Comparison of ENCODE assay signal across 17 cellular contexts in genomic region chr5:146732966-146733365, GRCh38.
"Had no signal": no experiment of that assay in that cellular context is flagged by ENCODE, and none has a peak within 500 bp of the region (broad histone marks: within the 10 kb centered on the region; RNA-seq: fewer than 3 reads in every experiment).

No MANE protein-coding gene starts in this region.

- H2AFZ ChIP-seq: parathyroid adenoma had no signal

- H3K79me2 ChIP-seq: parathyroid adenoma had no signal

- H3K36me3 Mint-ChIP-seq: stimulated activated memory B cell treated with anti-CD40 and anti-IgM and Interleukin-4, amounts not matched to agents 10 μg/mL and 1 μg/mL and 100 μg/mL, for 72 hours had no signal

- ATAC-seq: heart right ventricle; naive thymus-derived CD8-positive, alpha-beta T cell; sciatic nerve; stimulated activated memory B cell treated with anti-CD40 and anti-IgM and Interleukin-4, amounts not matched to agents 10 μg/mL and 1 μg/mL and 100 μg/mL, for 72 hours; upper lobe of right lung had no signal

- H3K9me3 ChIP-seq: upper lobe of right lung had no signal

- H3K36me3 ChIP-seq: heart right ventricle, left ventricle myocardium inferior, upper lobe of right lung had no signal

- H3K27ac Mint-ChIP-seq: memory B cell; naive thymus-derived CD8-positive, alpha-beta T cell; stimulated activated memory B cell treated with anti-CD40 and anti-IgM and Interleukin-4, amounts not matched to agents 10 μg/mL and 1 μg/mL and 100 μg/mL, for 72 hours; T-helper 1 cell treated with Interleukin-12 subunit alpha and Interleukin-12 subunit beta and Interleukin-4 antibody, amounts not matched to agents 30 μg/mL and 1 μg/mL, for 36 hours had no signal

- H3K4me1 Mint-ChIP-seq: endodermal cell; memory B cell; naive thymus-derived CD8-positive, alpha-beta T cell; stimulated activated memory B cell treated with anti-CD40 and anti-IgM and Interleukin-4, amounts not matched to agents 10 μg/mL and 1 μg/mL and 100 μg/mL, for 72 hours had no signal

- H3K4me3 Mint-ChIP-seq: endodermal cell; memory B cell; naive thymus-derived CD8-positive, alpha-beta T cell; stimulated activated memory B cell treated with anti-CD40 and anti-IgM and Interleukin-4, amounts not matched to agents 10 μg/mL and 1 μg/mL and 100 μg/mL, for 72 hours; T-helper 1 cell treated with Interleukin-12 subunit alpha and Interleukin-12 subunit beta and Interleukin-4 antibody, amounts not matched to agents 30 μg/mL and 1 μg/mL, for 36 hours had no signal

- H3K4me1 ChIP-seq: heart right ventricle, left ventricle myocardium inferior, upper lobe of right lung had no signal

- H3K4me3 ChIP-seq: heart right ventricle, left ventricle myocardium inferior, smooth muscle cell, upper lobe of right lung had no signal

- H3K27me3 Mint-ChIP-seq: memory B cell; naive thymus-derived CD8-positive, alpha-beta T cell; stimulated activated memory B cell treated with anti-CD40 and anti-IgM and Interleukin-4, amounts not matched to agents 10 μg/mL and 1 μg/mL and 100 μg/mL, for 72 hours had no signal

- DNase-seq: activated CD4-positive, alpha-beta T cell treated with anti-CD3 and anti-CD28 coated beads, Interleukin-2, amount 50 U/mL, for 1 hour; activated CD8-positive, alpha-beta memory T cell treated with anti-CD3 and anti-CD28 coated beads, Interleukin-2, amount 50 U/mL, for 4 hours; activated effector memory CD4-positive, alpha-beta T cell treated with Interleukin-2 at 50 U/mL for 16 hours; activated naive CD4-positive, alpha-beta T cell treated with anti-CD3 and anti-CD28 coated beads, Interleukin-2, amount 50 U/mL, for 16 hours; activated T-cell treated with anti-CD3 and anti-CD28 coated beads, Interleukin-2, amount 50 U/mL, for 48 hours; endodermal cell; heart right ventricle; left ventricle myocardium inferior; naive thymus-derived CD8-positive, alpha-beta T cell; stimulated activated CD4-positive, alpha-beta T cell treated with anti-CD3 and anti-CD28 coated beads, Interleukin-4, amount 100 ng/mL, for 24 hours; upper lobe of right lung had no signal

- H3K27me3 ChIP-seq: heart right ventricle, upper lobe of right lung had no signal

- H3K9ac ChIP-seq: parathyroid adenoma had no signal

- H3K27ac ChIP-seq: heart right ventricle, left ventricle myocardium inferior, parathyroid adenoma, upper lobe of right lung had no signal
